In the genomic region with DNA sequence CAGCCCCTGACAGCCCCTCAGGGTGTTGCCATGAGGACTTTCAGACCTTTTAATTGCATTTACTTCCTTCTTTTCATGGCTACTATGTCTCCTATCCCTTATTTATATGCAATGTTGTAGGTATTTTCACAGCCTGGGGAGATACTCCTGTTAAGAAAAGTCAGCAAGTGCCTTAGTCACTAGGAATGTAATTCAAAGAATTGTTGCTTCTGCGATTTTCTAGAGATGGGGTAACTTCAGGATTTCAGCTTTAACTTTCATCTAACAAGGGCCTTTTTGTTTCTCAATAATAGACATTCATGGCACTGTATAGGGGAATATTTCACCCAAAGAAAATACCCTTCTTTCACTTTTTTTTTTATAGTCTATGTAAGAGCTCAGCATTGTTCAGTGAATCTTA, we compare ENCODE assay signal across 22 cellular contexts.
"Had no signal": no experiment of that assay in that cellular context is flagged by ENCODE, and none has a peak within 500 bp of the region (broad histone marks: within the 10 kb centered on the region; RNA-seq: fewer than 3 reads in every experiment).

No MANE protein-coding gene starts in this region.

- H3K36me3 ChIP-seq: esophagus muscularis mucosa, gastrocnemius medialis, suprapubic skin, tibial nerve had no signal

- H3K4me1 ChIP-seq: esophagus muscularis mucosa, gastrocnemius medialis, parathyroid adenoma, suprapubic skin, tibial nerve had no signal

- H3K27me3 ChIP-seq: esophagus muscularis mucosa, gastrocnemius medialis, suprapubic skin, tibial nerve had no signal

- H3K27ac ChIP-seq: coronary artery, dorsolateral prefrontal cortex, esophagus muscularis mucosa, gastrocnemius medialis, parathyroid adenoma, suprapubic skin, tibial nerve had no signal

- H3K4me3 ChIP-seq: coronary artery, dorsolateral prefrontal cortex, esophagus muscularis mucosa, gastrocnemius medialis, suprapubic skin, tibial nerve had no signal

- H3K9me3 ChIP-seq: gastrocnemius medialis had no signal

- DNase-seq: activated B cell treated with CpG ODN at 0.5 μM for 24 hours; activated CD4-positive, alpha-beta T cell treated with anti-CD3 and anti-CD28 coated beads, Interleukin-2, amount 50 U/mL, for 1 hour; activated CD8-positive, alpha-beta T cell treated with anti-CD3 and anti-CD28 coated beads for 36 hours; activated T-cell treated with anti-CD3 and anti-CD28 coated beads, Interleukin-2, amount 50 U/mL, for 4 hours; anterior cingulate cortex; dorsolateral prefrontal cortex; effector memory CD4-positive, alpha-beta T cell; gastrocnemius medialis; glutamatergic neuron; midbrain; naive thymus-derived CD8-positive, alpha-beta T cell; nucleus accumbens; right cardiac atrium; stimulated activated CD4-positive, alpha-beta T cell treated with anti-CD3 and anti-CD28 coated beads, Interleukin-15, amount 100 ng/mL, for 24 hours; stimulated activated CD4-positive, alpha-beta T cell treated with anti-CD3 and anti-CD28 coated beads, Interleukin-2, amount 100 ng/mL, for 24 hours; stimulated activated naive B cell treated with anti-CD40 and anti-IgM and Interleukin-4, amounts not matched to agents 10 μg/mL and 1 μg/mL and 100 μg/mL, for 72 hours; T-helper 1 cell had no signal

- ATAC-seq: activated CD8-positive, alpha-beta T cell treated with anti-CD3 and anti-CD28 coated beads for 36 hours; activated T-cell treated with anti-CD3 and anti-CD28 coated beads, Interleukin-2, amount 50 U/mL, for 4 hours; gastrocnemius medialis; naive thymus-derived CD8-positive, alpha-beta T cell; right cardiac atrium; stimulated activated naive B cell treated with anti-CD40 and anti-IgM and Interleukin-4, amounts not matched to agents 10 μg/mL and 1 μg/mL and 100 μg/mL, for 72 hours had no signal

- H3K9ac ChIP-seq: parathyroid adenoma had no signal
